Comparison of ENCODE assay signal across 1 cellular context in the genomic region with DNA sequence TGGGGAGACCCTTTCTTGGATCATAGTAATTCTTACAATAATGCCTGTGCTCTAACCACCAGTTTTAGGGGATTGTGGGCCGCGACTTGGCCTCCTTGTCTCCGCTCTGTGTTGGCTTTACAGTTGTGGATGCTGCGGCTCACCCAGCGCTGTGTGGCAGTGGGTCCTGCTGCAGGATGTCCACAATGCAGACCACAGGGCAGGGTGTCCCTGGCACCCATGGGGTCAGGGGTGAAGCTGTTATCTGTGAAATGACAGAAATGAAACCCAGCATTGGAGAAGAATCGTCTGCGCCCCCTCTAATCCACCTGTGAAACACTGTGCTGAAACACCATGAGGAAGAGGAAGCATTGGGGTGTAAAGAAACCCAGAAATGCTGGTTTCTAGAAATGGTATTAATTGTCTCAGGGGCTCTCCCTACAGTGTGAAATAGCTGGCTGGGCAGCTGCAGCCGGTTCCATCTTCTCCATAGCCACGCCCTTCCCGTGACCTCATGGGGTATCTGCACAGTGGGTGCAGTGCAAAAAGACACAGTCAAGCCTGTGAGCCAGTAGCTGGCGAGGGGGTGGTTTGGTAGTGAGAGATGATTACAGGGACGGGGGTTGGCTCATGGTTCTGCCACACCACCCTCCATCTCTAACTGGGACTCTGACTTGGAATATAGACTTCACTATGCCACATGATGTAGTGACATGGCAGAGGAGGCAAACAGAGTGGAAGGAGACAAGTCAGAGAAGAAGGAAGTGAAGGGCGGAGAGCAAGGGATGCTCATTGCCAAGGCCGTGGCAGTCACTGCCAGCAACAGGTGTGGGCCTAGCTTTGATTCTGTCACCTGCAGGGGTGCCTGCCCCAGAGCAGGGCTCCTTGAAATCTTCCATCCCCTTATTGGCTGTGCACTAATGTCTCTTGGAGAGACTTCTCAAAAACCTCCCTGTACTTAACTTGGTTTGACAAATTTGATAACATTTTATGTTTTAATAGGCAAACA.
TF ChIP-seq lines count a peak whose summit lies in the region.

No MANE protein-coding gene starts in this region.

TF ChIP-seq in SK-N-SH treated with all-trans-retinoic acid at 6 μM for 48 hours, 23 proteins besides CTCF, POLR2A, EP300 and RAD21 (continued from another document):
- TF ChIP-seq CREB5 (CRISPR knock-in tag; IDR thresholded peaks at IDR 0.05; ENCODE audit: low read depth), result no peak
- TF ChIP-seq, protein P1, sequence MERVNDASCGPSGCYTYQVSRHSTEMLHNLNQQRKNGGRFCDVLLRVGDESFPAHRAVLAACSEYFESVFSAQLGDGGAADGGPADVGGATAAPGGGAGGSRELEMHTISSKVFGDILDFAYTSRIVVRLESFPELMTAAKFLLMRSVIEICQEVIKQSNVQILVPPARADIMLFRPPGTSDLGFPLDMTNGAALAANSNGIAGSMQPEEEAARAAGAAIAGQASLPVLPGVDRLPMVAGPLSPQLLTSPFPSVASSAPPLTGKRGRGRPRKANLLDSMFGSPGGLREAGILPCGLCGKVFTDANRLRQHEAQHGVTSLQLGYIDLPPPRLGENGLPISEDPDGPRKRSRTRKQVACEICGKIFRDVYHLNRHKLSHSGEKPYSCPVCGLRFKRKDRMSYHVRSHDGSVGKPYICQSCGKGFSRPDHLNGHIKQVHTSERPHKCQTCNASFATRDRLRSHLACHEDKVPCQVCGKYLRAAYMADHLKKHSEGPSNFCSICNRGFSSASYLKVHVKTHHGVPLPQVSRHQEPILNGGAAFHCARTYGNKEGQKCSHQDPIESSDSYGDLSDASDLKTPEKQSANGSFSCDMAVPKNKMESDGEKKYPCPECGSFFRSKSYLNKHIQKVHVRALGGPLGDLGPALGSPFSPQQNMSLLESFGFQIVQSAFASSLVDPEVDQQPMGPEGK (CRISPR knock-in tag; IDR thresholded peaks at IDR 0.05; ENCODE audit: borderline replicate concordance), result no peak
- TF ChIP-seq CSDC2 (CRISPR knock-in tag; IDR thresholded peaks at IDR 0.05), result no peak
- TF ChIP-seq, protein P2, sequence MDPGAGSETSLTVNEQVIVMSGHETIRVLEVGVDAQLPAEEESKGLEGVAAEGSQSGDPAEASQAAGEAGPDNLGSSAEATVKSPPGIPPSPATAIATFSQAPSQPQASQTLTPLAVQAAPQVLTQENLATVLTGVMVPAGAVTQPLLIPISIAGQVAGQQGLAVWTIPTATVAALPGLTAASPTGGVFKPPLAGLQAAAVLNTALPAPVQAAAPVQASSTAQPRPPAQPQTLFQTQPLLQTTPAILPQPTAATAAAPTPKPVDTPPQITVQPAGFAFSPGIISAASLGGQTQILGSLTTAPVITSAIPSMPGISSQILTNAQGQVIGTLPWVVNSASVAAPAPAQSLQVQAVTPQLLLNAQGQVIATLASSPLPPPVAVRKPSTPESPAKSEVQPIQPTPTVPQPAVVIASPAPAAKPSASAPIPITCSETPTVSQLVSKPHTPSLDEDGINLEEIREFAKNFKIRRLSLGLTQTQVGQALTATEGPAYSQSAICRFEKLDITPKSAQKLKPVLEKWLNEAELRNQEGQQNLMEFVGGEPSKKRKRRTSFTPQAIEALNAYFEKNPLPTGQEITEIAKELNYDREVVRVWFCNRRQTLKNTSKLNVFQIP (CRISPR knock-in tag; IDR thresholded peaks at IDR 0.05; ENCODE audit: borderline replicate concordance, low read depth), result no peak
- TF ChIP-seq ESRRG (CRISPR knock-in tag; IDR thresholded peaks at IDR 0.05), result no peak
- TF ChIP-seq SNAI2 (CRISPR knock-in tag; IDR thresholded peaks at IDR 0.05), result no peak
- TF ChIP-seq ZFP30 (CRISPR knock-in tag; IDR thresholded peaks at IDR 0.05), result no peak
- TF ChIP-seq BACH2 (CRISPR knock-in tag; IDR thresholded peaks at IDR 0.05; ENCODE audit: borderline replicate concordance), result no peak
- no peak for TF ChIP-seq TOX (CRISPR knock-in tag; IDR thresholded peaks at IDR 0.05; ENCODE audit: borderline replicate concordance)
